In genomic region chr16:11380836-11381235, GRCh38 we compare ENCODE assay signal across 25 cellular contexts. TPM values are rescaled to one million over a fixed set of nuclear protein-coding genes. Genes with fewer than 3 reads are reported as not detected.
DNase-seq lines count a peak whose midpoint lies in the region; ATAC-seq, FAIRE-seq and TF ChIP-seq lines count a peak whose summit lies in the region.
"Had no signal": no experiment of that assay in that cellular context is flagged by ENCODE, and none has a peak within 500 bp of the region (broad histone marks: within the 10 kb centered on the region; RNA-seq: fewer than 3 reads in every experiment).

No MANE protein-coding gene starts in this region.

- H3K27me3 ChIP-seq in HepG2 (ENCODE audit: control insufficient read depth in 1 of 2, insufficient read depth in 2 of 2, low read length in 2 of 2), result peaks cover 10 to 26% of the 10 kb centered on the region in 2 experiments; a peak in 4 of 5 replicates
- no peaks in the 10 kb centered on the region for H3K27me3 ChIP-seq in right lobe of liver
- H3K27me3 ChIP-seq: BE2C had no signal

- in situ Hi-C loops in HepG2 (cut with HindIII; ENCODE audit: extremely low pct_ligation_motif_present, low pct_unique_long_range_greater_than_20kb), result no loop called here

- H3K4me2 ChIP-seq in HepG2 (ENCODE audit: low read depth, low read length), result no peak overlapping the region
- H3K4me2 ChIP-seq: PC-9 had no signal

- H3K27ac ChIP-seq in HepG2 (ENCODE audit: extremely low read length, insufficient read depth, low read length), result no peak overlapping the region
- H3K27ac ChIP-seq in right lobe of liver, result no peak overlapping the region
- no peak overlapping the region for H3K27ac ChIP-seq in kidney (ENCODE audit: low read depth in 2 of 2, low read length in 2 of 2)
- H3K27ac ChIP-seq: 22Rv1, PC-9 had no signal

- no peak overlapping the region for H3K4me3 ChIP-seq in HepG2 (replicated peaks in 1 of 3; ENCODE audit: insufficient read depth in 1 of 3, low read depth in 2 of 3, low read length in 3 of 3)
- H3K4me3 ChIP-seq in right lobe of liver, result no peak overlapping the region
- no peak overlapping the region for H3K4me3 ChIP-seq in kidney (ENCODE audit: low read length in 2 of 2)
- H3K4me3 ChIP-seq: PC-9 had no signal

- no peak overlapping the region for H3K4me3 Mint-ChIP-seq in activated CD4-positive, alpha-beta T cell treated with anti-CD3 and anti-CD28 coated beads, Interleukin-2, amount 10 ng/mL, durations not matched to agents 24 days and 14 days
- H3K4me3 Mint-ChIP-seq: CD8-positive, alpha-beta memory T cell had no signal

- peaks cover 7% of the 10 kb centered on the region for H3K9me3 Mint-ChIP-seq in activated CD4-positive, alpha-beta T cell treated with anti-CD3 and anti-CD28 coated beads, Interleukin-2, amount 10 ng/mL, durations not matched to agents 24 days and 14 days
- H3K9me3 Mint-ChIP-seq: CD14-positive monocyte; CD8-positive, alpha-beta memory T cell had no signal

- CTCF ChIA-PET in HepG2 (lab: Yijun Ruan, JAX; ENCODE audit: low intra/inter-chr PET ratio, low total read pairs), result no interaction called here

- no peak overlapping the region for H2AFZ ChIP-seq in HepG2 (ENCODE audit: low read length)
- H2AFZ ChIP-seq: PC-9 had no signal

- FAIRE-seq in HepG2 (lab: Jason Lieb, UNC), result no peak
- no peak for FAIRE-seq in kidney (lab: Jason Lieb, UNC)
- FAIRE-seq: GM12892 had no signal

- H3K36me3 Mint-ChIP-seq in activated CD4-positive, alpha-beta T cell treated with anti-CD3 and anti-CD28 coated beads, Interleukin-2, amount 10 ng/mL, durations not matched to agents 24 days and 14 days (ENCODE audit: low read depth), result peaks cover 12% of the 10 kb centered on the region

- peaks cover 8% of the 10 kb centered on the region for H3K4me1 Mint-ChIP-seq in activated CD4-positive, alpha-beta T cell treated with anti-CD3 and anti-CD28 coated beads, Interleukin-2, amount 10 ng/mL, durations not matched to agents 24 days and 14 days

- TF ChIP-seq RAD21 in HepG2 (CRISPR knock-in tag; IDR thresholded peaks at IDR 0.05), result no peak

- TF ChIP-seq CTCF in HepG2 (CRISPR knock-in tag; IDR thresholded peaks at IDR 0.05) (0 out of 2 replicates have a peak, but pooled peaks have one; percentile 11), right lobe of liver (IDR thresholded peaks at IDR 0.05) (no peak), kidney (IDR thresholded peaks at IDR 0.05; ENCODE audit: borderline replicate concordance, extremely low read depth, insufficient read depth) (no peak)

- TF ChIP-seq POLR2A in HepG2 (IDR thresholded peaks at IDR 0.05; ENCODE audit: insufficient read depth in 1 of 2, low read depth in 2 of 2, low read length in 2 of 2) (no peak), right lobe of liver (IDR thresholded peaks at IDR 0.05) (no peak)

- ATAC-seq in HepG2, result no peak
- ATAC-seq in right lobe of liver, result no peak
- ATAC-seq in HG02938 (IDR thresholded peaks at IDR 0.05; ENCODE audit: unreplicated experiment), result no peak

- intact Hi-C loops in activated CD4-positive, alpha-beta T cell treated with anti-CD3 and anti-CD28 coated beads, Interleukin-2, amount 10 ng/mL, durations not matched to agents 24 days and 14 days (cut with micrococcal nuclease), result no loop called here
- intact Hi-C loops in HepG2 (cut with micrococcal nuclease; ENCODE audit: unreplicated experiment), result no loop called here
- intact Hi-C loops in right lobe of liver (cut with DNase I), result no loop called here
- intact Hi-C loops in kidney (cut with DNase I), result no loop called here
- intact Hi-C loops in head of caudate nucleus (cut with DNase I), result no loop called here

- WGBS in HepG2 (ENCODE audit: low lambda C conversion rate), result 74% methylated on average over 9 of the region's 9 CpGs
- WGBS in right lobe of liver (ENCODE audit: insufficient coverage, low coverage, low lambda C conversion rate, missing lambda C conversion rate), result 97% methylated on average over 6 of the region's 9 CpGs

- H4K20me1 ChIP-seq in HepG2 (ENCODE audit: insufficient read depth, low read length), result no peaks in the 10 kb centered on the region

- peaks cover 2% of the 10 kb centered on the region for H3K27me3 Mint-ChIP-seq in activated CD4-positive, alpha-beta T cell treated with anti-CD3 and anti-CD28 coated beads, Interleukin-2, amount 10 ng/mL, durations not matched to agents 24 days and 14 days

- H3K9me3 ChIP-seq in HepG2 (ENCODE audit: low read length) (no peaks in the 10 kb centered on the region), right lobe of liver (no peaks in the 10 kb centered on the region), kidney (ENCODE audit: control insufficient read depth in 1 of 2, low read length in 2 of 2) (no peaks in the 10 kb centered on the region)
- H3K9me3 ChIP-seq: BE2C had no signal

- H3K9ac ChIP-seq in HepG2 (ENCODE audit: insufficient read depth, low read depth, low read length), result no peak overlapping the region
- no peak overlapping the region for H3K9ac ChIP-seq in kidney (ENCODE audit: low read length in 2 of 2)

- peak overlapping the region; percentile 4 for H3K27ac Mint-ChIP-seq in activated CD4-positive, alpha-beta T cell treated with anti-CD3 and anti-CD28 coated beads, Interleukin-2, amount 10 ng/mL, durations not matched to agents 24 days and 14 days

- H3K79me2 ChIP-seq in HepG2 (ENCODE audit: insufficient read depth, low read length), result no peaks in the 10 kb centered on the region

- POLR2A ChIA-PET in HepG2 (lab: Yijun Ruan, JAX), result interaction anchor here (1.7 kb wide), 1 partner anchor 9 kb away, joined by 10 read pairs; no protein-coding TSS in a partner anchor

- H3K4me1 ChIP-seq in HepG2 (ENCODE audit: insufficient read depth, low read length) (peaks cover 39% of the 10 kb centered on the region), right lobe of liver (no peaks in the 10 kb centered on the region), kidney (ENCODE audit: control insufficient read depth in 1 of 2, insufficient read depth in 1 of 2, low read depth in 1 of 2, low read length in 2 of 2) (no peaks in the 10 kb centered on the region)
- H3K4me1 ChIP-seq: BE2C had no signal

- DNase-seq in activated CD4-positive, alpha-beta T cell treated with anti-CD3 and anti-CD28 coated beads, Interleukin-2, amount 10 ng/mL, durations not matched to agents 24 days and 14 days, result no peak
- no peak for DNase-seq in activated CD4-positive, alpha-beta T cell treated with anti-CD3 and anti-CD28 coated beads for 1 hour
- DNase-seq in HepG2 (ENCODE audit: low spot score), result no peak
- no peak for DNase-seq in right lobe of liver
- peak; percentile 14 for DNase-seq in kidney
- no peak for DNase-seq in head of caudate nucleus
- DNase-seq in GM03348 (ENCODE audit: low spot score), result no peak
- DNase-seq: ACHN; BE2C; Calu3; CD8-positive, alpha-beta memory T cell; DMS79 treated with DMSO at 0.1 percent for 48 hours; GF-D8; KBM-7; MV-4-11; NCI-H1105 treated with DMSO at 0.1 percent for 48 hours; NCI-H146; NCI-H2029 treated with DMSO at 0.1 percent for 48 hours; NCI-H526 treated with DMSO at 0.1 percent for 48 hours; PC-9; SHP77 had no signal

- TF ChIP-seq EP300 in HepG2 (IDR thresholded peaks at IDR 0.05; ENCODE audit: low read depth in 2 of 2, low read length in 2 of 2) (no peak), HepG2 (CRISPR knock-in tag; IDR thresholded peaks at IDR 0.05; ENCODE audit: borderline replicate concordance) (no peak)

- H3K36me3 ChIP-seq in HepG2 (replicated peaks in 1 of 2; ENCODE audit: control insufficient read depth in 1 of 2, insufficient read depth in 2 of 2, low read length in 2 of 2), result no peaks in the 10 kb centered on the region
- H3K36me3 ChIP-seq in right lobe of liver, result no peaks in the 10 kb centered on the region
- H3K36me3 ChIP-seq in kidney (ENCODE audit: control insufficient read depth in 1 of 2, insufficient read depth in 2 of 2, low read length in 2 of 2), result no peaks in the 10 kb centered on the region
- H3K36me3 ChIP-seq: BE2C had no signal

- no TSS peak for BruUV-seq in HepG2 (replicated peaks; lab: Mats Ljungman, UMichigan)

TF ChIP-seq in HepG2, 621 proteins besides CTCF, POLR2A, EP300 and RAD21:
- TF ChIP-seq STAG1 (CRISPR knock-in tag; IDR thresholded peaks at IDR 0.05), result peak; percentile 38
- TF ChIP-seq AGO2 (optimal IDR thresholded peaks at IDR 0.05; ENCODE audit: low read depth, low read length), result no peak
TF ChIP-seq in HepG2: peak in this region for 1.

RNA-seq across cellular contexts. Expression of gene RMI2, which starts 35.6 kb away (rescaled TPM):
- total RNA-seq in activated CD4-positive, alpha-beta T cell treated with anti-CD3 and anti-CD28 coated beads, Interleukin-2, amount 10 ng/mL, durations not matched to agents 24 days and 14 days, result 63.8 and 65.6 TPM in 2 replicates
- total RNA-seq in HepG2 (2016; rRNA removed; fragmentation: Illumina TruSeq; extraction: Trizol), result 55.7 and 65.3 TPM in 2 replicates
- 8.6 and 11.0 TPM in 2 replicates for total RNA-seq in HepG2 (2016; cell fraction: cytosol; rRNA removed; fragmentation: Illumina TruSeq; extraction: Trizol; ENCODE audit: low read depth)
- 51.5 and 55.7 TPM in 2 replicates for total RNA-seq in HepG2 (2016; cell fraction: insoluble cytoplasmic fraction; rRNA removed; fragmentation: Illumina TruSeq; extraction: Trizol)
- 28.4 and 29.3 TPM in 2 replicates for total RNA-seq in HepG2 (2016; cell fraction: membrane; rRNA removed; fragmentation: Illumina TruSeq; extraction: Trizol)
- 23.6 and 25.7 TPM in 2 replicates for total RNA-seq in HepG2 (2016; cell fraction: nucleus; rRNA removed; fragmentation: Illumina TruSeq; extraction: Trizol)
- 15.3 and 24.5 TPM in 2 replicates for polyA plus RNA-seq in HepG2 (2011; rRNA removed)
- 18.8 and 22.1 TPM in 2 replicates for polyA plus RNA-seq in HepG2 (2011; cell fraction: cytosol; rRNA removed)
- polyA plus RNA-seq in HepG2 (2011; cell fraction: nucleus; rRNA removed), result 10.4 and 11.9 TPM in 2 replicates
- polyA plus RNA-seq in HepG2 (2012), result 19.5 and 50.3 TPM in 2 replicates
- 10.8 and 11.1 TPM in 2 replicates for polyA plus RNA-seq in HepG2 (2016; cell fraction: cytosol; fragmentation: Illumina TruSeq; extraction: Trizol; ENCODE audit: low read depth)
- polyA plus RNA-seq in HepG2 (2016; cell fraction: insoluble cytoplasmic fraction; fragmentation: Illumina TruSeq; extraction: Trizol; ENCODE audit: low read depth), result 90.6 and 102 TPM in 2 replicates
- 27.3 and 29.2 TPM in 2 replicates for polyA plus RNA-seq in HepG2 (2016; cell fraction: membrane; fragmentation: Illumina TruSeq; extraction: Trizol; ENCODE audit: low read depth)
- 54.0 and 54.7 TPM in 2 replicates for polyA plus RNA-seq in HepG2 (2016; cell fraction: nucleus; fragmentation: Illumina TruSeq; extraction: Trizol; ENCODE audit: insufficient read depth, low read depth)
- polyA minus RNA-seq in HepG2 (2011; rRNA and poly(A)+ RNA removed; ENCODE audit: low replicate concordance), result 9.1 and 22.0 TPM in 2 replicates
- 12.6 and 15.4 TPM in 2 replicates for polyA minus RNA-seq in HepG2 (2011; cell fraction: cytosol; rRNA and poly(A)+ RNA removed)
- polyA minus RNA-seq in HepG2 (2011; cell fraction: nucleus; rRNA and poly(A)+ RNA removed), result 8.4 and 8.7 TPM in 2 replicates
- 1 to 10 TPM in 3 of 6 experiments, under 1 TPM in 3; 0.37 to 2.9 (median 1.0) TPM for total RNA-seq in right lobe of liver
- total RNA-seq in kidney, result 4.6 TPM
- 5.2 TPM for polyA plus RNA-seq in kidney (ENCODE audit: insufficient read depth, low read depth, low replicate concordance)
